ENCODE assay signal across 7 cellular contexts in the genomic region with DNA sequence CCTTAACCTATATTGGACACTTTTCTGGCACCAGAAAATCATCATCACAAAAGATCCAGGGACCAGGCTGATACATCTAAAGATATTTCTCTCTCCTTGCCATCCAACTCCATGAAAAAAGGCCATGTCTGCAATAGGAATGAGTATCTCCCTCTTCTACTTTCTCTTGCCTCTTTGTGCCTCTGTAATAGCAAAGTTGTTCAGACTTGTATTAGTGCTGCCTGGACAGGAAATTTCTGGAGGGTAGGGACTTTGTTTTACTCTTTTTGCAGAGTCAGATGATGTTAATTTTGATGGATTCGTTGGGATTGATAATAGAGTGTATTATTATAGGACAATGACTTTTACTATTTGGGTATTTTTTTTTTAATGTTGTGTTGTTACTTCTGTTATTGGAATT.
"Had no signal": no experiment of that assay in that cellular context is flagged by ENCODE, and none has a peak within 500 bp of the region (broad histone marks: within the 10 kb centered on the region; RNA-seq: fewer than 3 reads in every experiment).

No MANE protein-coding gene starts in this region.

- DNase-seq: H9, HCEC 1CT, IMR-90 had no signal

- H3K4me3 ChIP-seq: GM23338 had no signal

- FAIRE-seq: H1, H54, HTR-8/SVneo had no signal

- H2AFZ ChIP-seq: GM23338 had no signal

- H3K4me2 ChIP-seq: GM23338 had no signal
